10 cellular contexts compared by ENCODE assay signal in the genomic region with DNA sequence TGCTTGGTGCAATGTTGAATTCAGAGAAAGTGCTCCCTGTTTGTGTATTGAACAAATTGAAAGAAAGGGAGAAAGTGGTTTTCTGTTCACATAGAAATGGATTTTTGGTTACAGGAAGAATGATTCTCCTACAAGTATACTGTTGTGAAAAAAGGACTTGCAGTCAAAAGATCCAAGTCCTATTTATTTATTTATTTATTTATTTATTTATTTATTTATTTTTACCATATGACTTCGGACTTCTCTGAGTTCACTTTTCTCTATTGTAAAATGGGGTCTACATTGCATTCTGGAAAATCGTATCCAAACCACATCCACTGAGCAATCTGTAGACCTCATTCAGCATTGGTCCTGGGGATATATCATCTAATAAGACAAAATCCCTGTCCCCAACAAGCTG.
"Had no signal": no experiment of that assay in that cellular context is flagged by ENCODE, and none has a peak within 500 bp of the region (broad histone marks: within the 10 kb centered on the region; RNA-seq: fewer than 3 reads in every experiment).

No MANE protein-coding gene starts in this region.

- ATAC-seq: GM23338, HepG2 had no signal

- H3K4me3 ChIP-seq: GM23338 had no signal

- H3K4me2 ChIP-seq: GM23338, KMS-11 had no signal

- H3K4me3 Mint-ChIP-seq: GM23338, H9, IgD-negative memory B cell had no signal

- H3K27ac ChIP-seq: HL-60, KMS-11 had no signal

- FAIRE-seq: H1, H54, HepG2 had no signal

- DNase-seq: HCEC 1CT, KBM-7 had no signal

- H3K27me3 Mint-ChIP-seq: IgD-negative memory B cell had no signal

- H3K27ac Mint-ChIP-seq: GM23338, H9 had no signal
